1 cellular context compared by ENCODE assay signal in the genomic region with DNA sequence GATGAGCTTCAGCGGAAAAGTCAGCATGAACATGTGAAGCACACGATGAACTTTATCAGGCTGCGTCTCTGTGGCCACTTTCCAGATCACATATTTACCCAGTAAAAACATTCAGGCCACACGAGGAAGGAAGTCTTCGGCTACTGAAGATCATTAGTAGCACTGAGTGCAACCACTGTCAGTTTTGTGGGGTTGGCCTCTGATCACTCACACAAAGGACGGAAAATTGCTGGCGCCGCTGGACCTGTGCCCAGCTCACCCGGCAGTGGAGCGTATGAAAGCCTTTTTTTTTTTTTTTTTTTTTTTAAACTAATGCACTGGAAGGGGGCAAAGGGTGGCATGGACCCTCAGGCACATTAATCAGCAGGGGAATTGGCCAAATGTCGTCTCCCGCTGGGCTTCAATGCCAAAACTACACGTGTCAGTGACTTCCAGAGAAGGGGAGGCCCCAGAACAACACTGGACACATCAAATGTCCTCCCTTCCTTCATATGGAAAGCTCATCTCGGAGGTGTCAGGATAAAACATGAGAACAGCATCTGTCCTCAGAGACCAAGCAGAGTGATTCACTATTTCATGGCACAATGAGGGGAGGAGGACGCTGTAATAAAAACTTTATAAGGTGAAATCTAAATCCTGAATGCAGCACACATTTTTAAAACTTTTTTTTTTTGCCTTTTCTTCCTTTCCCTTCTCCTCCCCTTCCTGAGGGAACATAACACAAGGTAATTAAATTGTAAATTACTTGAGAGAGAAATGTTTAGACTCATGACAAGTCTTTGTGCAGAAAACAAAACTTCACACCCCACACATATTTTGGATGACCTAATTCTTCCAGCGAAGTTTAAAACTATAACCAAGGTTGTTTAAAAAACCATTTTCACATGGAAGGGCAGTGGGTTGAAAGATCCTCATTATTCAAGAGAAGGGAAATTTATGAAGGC.
TF ChIP-seq lines count a peak whose summit lies in the region.

No MANE protein-coding gene starts in this region.

TF ChIP-seq in IMR-90, 13 proteins besides CTCF, POLR2A, EP300 and RAD21 (continued from another document):
- TF ChIP-seq NFE2L2 (IDR thresholded peaks at IDR 0.05; ENCODE audit: low read depth, low read length) (no peak), MXI1 (IDR thresholded peaks at IDR 0.05; ENCODE audit: borderline replicate concordance, low read depth, low read length) (no peak), RCOR1 (IDR thresholded peaks at IDR 0.05; ENCODE audit: insufficient replicate concordance, low read length) (no peak), BHLHE40 (IDR thresholded peaks at IDR 0.05; ENCODE audit: low read depth, low read length) (no peak), MAZ (IDR thresholded peaks at IDR 0.05; ENCODE audit: borderline replicate concordance, low read depth, low read length) (no peak), RFX5 (IDR thresholded peaks at IDR 0.05; ENCODE audit: low read depth, low read length) (no peak), CEBPB (IDR thresholded peaks at IDR 0.05; ENCODE audit: low read depth, low read length) (no peak), SMC3 (IDR thresholded peaks at IDR 0.05; ENCODE audit: low read depth, low read length) (no peak), MAFK (IDR thresholded peaks at IDR 0.05; ENCODE audit: low read depth, low read length) (no peak), USF2 (IDR thresholded peaks at IDR 0.05; ENCODE audit: low read depth, low read length) (no peak)
- TF ChIP-seq, protein P1, sequence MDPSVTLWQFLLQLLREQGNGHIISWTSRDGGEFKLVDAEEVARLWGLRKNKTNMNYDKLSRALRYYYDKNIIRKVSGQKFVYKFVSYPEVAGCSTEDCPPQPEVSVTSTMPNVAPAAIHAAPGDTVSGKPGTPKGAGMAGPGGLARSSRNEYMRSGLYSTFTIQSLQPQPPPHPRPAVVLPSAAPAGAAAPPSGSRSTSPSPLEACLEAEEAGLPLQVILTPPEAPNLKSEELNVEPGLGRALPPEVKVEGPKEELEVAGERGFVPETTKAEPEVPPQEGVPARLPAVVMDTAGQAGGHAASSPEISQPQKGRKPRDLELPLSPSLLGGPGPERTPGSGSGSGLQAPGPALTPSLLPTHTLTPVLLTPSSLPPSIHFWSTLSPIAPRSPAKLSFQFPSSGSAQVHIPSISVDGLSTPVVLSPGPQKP (IDR thresholded peaks at IDR 0.05; ENCODE audit: borderline replicate concordance, low read depth, low read length), result no peak
TF ChIP-seq in IMR-90: peak in this region for 0.
